1 cellular context compared by ENCODE assay signal in the genomic region with DNA sequence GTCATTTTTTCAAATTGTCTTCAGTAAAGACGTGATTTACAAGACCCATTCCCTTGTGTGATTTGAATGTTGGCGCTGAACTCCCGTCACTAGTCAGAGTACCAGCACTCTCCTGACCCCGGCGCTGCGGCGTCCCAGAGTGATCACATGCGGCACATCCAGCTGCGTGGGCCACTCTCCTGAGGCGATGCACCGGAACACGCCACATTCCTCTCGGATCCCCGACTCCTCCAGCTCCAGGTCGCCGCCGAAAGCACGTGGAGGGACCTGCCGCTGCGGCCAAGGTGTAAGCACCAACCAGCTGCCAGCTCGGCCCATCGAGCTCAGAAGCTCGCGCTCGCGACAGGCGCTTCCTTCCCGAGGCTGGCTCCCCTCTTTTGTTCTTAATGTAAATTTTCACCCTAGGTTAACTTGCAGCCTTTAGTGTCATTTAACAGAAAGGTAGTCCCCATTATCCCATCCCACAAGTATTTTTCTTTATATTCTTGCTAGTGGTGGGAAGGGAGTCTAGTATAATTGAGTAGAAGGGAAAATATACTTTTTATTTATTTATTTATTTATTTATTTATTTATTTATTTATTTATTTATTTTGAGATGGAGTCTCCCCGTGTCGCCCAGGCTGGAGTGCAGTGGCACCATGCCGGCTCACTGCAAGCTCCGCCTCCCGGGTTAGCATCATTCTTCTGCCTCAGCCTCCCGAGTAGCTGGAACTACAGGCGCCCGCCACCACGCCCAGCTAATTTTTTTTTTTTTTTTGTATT.
TF ChIP-seq lines count a peak whose summit lies in the region.

No MANE protein-coding gene starts in this region.

TF ChIP-seq in GM23338, 12 proteins besides CTCF, POLR2A, EP300 and RAD21 (continued from another document):
- TF ChIP-seq, protein P1, sequence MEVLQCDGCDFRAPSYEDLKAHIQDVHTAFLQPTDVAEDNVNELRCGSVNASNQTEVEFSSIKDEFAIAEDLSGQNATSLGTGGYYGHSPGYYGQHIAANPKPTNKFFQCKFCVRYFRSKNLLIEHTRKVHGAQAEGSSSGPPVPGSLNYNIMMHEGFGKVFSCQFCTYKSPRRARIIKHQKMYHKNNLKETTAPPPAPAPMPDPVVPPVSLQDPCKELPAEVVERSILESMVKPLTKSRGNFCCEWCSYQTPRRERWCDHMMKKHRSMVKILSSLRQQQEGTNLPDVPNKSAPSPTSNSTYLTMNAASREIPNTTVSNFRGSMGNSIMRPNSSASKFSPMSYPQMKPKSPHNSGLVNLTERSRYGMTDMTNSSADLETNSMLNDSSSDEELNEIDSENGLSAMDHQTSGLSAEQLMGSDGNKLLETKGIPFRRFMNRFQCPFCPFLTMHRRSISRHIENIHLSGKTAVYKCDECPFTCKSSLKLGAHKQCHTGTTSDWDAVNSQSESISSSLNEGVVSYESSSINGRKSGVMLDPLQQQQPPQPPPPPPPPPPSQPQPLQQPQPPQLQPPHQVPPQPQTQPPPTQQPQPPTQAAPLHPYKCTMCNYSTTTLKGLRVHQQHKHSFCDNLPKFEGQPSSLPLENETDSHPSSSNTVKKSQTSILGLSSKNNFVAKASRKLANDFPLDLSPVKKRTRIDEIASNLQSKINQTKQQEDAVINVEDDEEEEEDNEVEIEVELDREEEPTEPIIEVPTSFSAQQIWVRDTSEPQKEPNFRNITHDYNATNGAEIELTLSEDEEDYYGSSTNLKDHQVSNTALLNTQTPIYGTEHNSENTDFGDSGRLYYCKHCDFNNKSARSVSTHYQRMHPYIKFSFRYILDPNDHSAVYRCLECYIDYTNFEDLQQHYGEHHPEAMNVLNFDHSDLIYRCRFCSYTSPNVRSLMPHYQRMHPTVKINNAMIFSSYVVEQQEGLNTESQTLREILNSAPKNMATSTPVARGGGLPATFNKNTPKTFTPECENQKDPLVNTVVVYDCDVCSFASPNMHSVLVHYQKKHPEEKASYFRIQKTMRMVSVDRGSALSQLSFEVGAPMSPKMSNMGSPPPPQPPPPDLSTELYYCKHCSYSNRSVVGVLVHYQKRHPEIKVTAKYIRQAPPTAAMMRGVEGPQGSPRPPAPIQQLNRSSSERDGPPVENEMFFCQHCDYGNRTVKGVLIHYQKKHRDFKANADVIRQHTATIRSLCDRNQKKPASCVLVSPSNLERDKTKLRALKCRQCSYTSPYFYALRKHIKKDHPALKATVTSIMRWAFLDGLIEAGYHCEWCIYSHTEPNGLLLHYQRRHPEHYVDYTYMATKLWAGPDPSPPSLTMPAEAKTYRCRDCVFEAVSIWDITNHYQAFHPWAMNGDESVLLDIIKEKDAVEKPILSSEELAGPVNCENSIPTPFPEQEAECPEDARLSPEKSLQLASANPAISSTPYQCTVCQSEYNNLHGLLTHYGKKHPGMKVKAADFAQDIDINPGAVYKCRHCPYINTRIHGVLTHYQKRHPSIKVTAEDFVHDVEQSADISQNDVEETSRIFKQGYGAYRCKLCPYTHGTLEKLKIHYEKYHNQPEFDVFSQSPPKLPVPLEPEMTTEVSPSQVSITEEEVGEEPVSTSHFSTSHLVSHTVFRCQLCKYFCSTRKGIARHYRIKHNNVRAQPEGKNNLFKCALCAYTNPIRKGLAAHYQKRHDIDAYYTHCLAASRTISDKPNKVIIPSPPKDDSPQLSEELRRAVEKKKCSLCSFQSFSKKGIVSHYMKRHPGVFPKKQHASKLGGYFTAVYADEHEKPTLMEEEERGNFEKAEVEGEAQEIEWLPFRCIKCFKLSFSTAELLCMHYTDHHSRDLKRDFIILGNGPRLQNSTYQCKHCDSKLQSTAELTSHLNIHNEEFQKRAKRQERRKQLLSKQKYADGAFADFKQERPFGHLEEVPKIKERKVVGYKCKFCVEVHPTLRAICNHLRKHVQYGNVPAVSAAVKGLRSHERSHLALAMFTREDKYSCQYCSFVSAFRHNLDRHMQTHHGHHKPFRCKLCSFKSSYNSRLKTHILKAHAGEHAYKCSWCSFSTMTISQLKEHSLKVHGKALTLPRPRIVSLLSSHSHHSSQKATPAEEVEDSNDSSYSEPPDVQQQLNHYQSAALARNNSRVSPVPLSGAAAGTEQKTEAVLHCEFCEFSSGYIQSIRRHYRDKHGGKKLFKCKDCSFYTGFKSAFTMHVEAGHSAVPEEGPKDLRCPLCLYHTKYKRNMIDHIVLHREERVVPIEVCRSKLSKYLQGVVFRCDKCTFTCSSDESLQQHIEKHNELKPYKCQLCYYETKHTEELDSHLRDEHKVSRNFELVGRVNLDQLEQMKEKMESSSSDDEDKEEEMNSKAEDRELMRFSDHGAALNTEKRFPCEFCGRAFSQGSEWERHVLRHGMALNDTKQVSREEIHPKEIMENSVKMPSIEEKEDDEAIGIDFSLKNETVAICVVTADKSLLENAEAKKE (CRISPR knock-in tag; IDR thresholded peaks at IDR 0.05): no peak
- TF ChIP-seq STAT1 (IDR thresholded peaks at IDR 0.05; ENCODE audit: unreplicated experiment): no peak
